In the genomic region with DNA sequence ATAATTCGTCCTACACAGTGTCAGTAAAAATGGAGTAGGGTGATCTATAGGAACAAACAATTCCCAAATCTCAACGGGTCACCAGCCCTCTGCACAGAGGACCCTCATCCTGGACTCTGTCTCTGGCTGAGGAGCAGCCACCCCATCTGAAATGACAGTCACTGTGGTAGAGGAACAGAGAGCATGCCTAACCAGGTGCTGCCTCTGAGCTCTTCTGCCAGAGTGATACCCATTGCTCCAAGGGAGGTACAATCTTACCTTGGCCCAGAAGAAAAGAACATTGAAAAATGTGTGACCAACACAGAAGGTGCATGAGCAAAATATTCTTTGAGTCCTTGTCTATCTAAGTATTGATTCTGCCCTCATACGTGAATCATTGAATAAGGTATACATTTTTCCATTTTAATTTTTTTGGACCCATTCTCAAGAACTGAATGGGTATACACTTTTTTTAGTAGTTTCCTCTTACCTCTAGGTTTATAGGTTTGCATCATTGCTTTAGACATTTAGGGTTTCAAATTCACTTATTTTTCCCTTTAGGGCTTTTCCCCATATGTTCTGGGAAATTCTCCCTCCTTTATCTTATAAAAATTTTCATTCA, we compare ENCODE assay signal across 14 cellular contexts. TPM values are rescaled to one million over a fixed set of nuclear protein-coding genes. Genes with fewer than 3 reads are reported as not detected.
A peak's percentile ranks its signal among the peaks of the same experiment; 100 is the strongest.
DNase-seq lines count a peak whose midpoint lies in the region; ATAC-seq, FAIRE-seq and TF ChIP-seq lines count a peak whose summit lies in the region.
"Had no signal": no experiment of that assay in that cellular context is flagged by ENCODE, and none has a peak within 500 bp of the region (broad histone marks: within the 10 kb centered on the region; RNA-seq: fewer than 3 reads in every experiment).

No MANE protein-coding gene starts in this region.

- POLR2A ChIA-PET in activated CD4-positive, alpha-beta memory T cell treated with anti-CD3 and anti-CD28 coated beads for 36 hours (lab: Charles Lee): interaction anchor here (1.1 kb wide), 2 partner anchors 15 to 188 kb away, joined by 3 read pairs; partner anchors contain the start of gene SP110

- ATAC-seq in HG02885 (IDR thresholded peaks at IDR 0.05; ENCODE audit: poor library complexity, unreplicated experiment) (peak; percentile 66), gastrocnemius medialis (no peak)

- no peaks in the 10 kb centered on the region for H3K9me2 ChIP-seq in GM23248 (ENCODE audit: insufficient read depth)

- H3K4me3 Mint-ChIP-seq in activated CD4-positive, alpha-beta memory T cell treated with anti-CD3 and anti-CD28 coated beads for 36 hours: peak overlapping the region; percentile 16
- H3K4me3 Mint-ChIP-seq: activated CD4-positive, alpha-beta T cell treated with anti-CD3 and anti-CD28 coated beads, Interleukin-2, amount 10 ng/mL, durations not matched to agents 7 days and 5 days had no signal

- no peak overlapping the region for H3K4me3 ChIP-seq in GM12865 (ENCODE audit: low read depth, low read length)
- H3K4me3 ChIP-seq in gastrocnemius medialis: no peak overlapping the region
- H3K4me3 ChIP-seq in GM23248: no peak overlapping the region
- H3K4me3 ChIP-seq: stomach had no signal

- peak overlapping the region; percentile 83 for H3K27ac Mint-ChIP-seq in activated CD4-positive, alpha-beta memory T cell treated with anti-CD3 and anti-CD28 coated beads for 36 hours
- H3K27ac Mint-ChIP-seq: activated CD4-positive, alpha-beta T cell treated with anti-CD3 and anti-CD28 coated beads, Interleukin-2, amount 10 ng/mL, durations not matched to agents 7 days and 5 days had no signal

- H3K27me3 ChIP-seq in gastrocnemius medialis (no peaks in the 10 kb centered on the region), GM23248 (replicated peaks; ENCODE audit: insufficient read depth) (no peaks in the 10 kb centered on the region)
- H3K27me3 ChIP-seq: stomach had no signal

- H2AFZ ChIP-seq in GM23248: no peak overlapping the region

- H3K79me2 ChIP-seq in GM23248 (ENCODE audit: insufficient read depth): no peaks in the 10 kb centered on the region

- H3K4me1 ChIP-seq in gastrocnemius medialis: no peaks in the 10 kb centered on the region
- no peaks in the 10 kb centered on the region for H3K4me1 ChIP-seq in GM23248 (ENCODE audit: insufficient read depth)
- H3K4me1 ChIP-seq: stomach had no signal

- H3K27ac ChIP-seq in gastrocnemius medialis (no peak overlapping the region), GM23248 (no peak overlapping the region)
- H3K27ac ChIP-seq: C4-2B, stomach had no signal

- FAIRE-seq in GM19239 (lab: Jason Lieb, UNC): peak; percentile 97

- H4K20me1 ChIP-seq in GM23248 (ENCODE audit: insufficient read depth): no peaks in the 10 kb centered on the region

- H3K27me3 Mint-ChIP-seq in activated CD4-positive, alpha-beta memory T cell treated with anti-CD3 and anti-CD28 coated beads for 36 hours: no peaks in the 10 kb centered on the region
- H3K27me3 Mint-ChIP-seq: activated CD4-positive, alpha-beta T cell treated with anti-CD3 and anti-CD28 coated beads, Interleukin-2, amount 10 ng/mL, durations not matched to agents 7 days and 5 days had no signal

- in situ Hi-C loops in gastrocnemius medialis (cut with MboI; ENCODE audit: low sequenced_read_pairs in 4 of 4): no loop called here
- in situ Hi-C loops in GM23248 (cut with MboI): no loop called here

- H3K4me1 Mint-ChIP-seq in activated CD4-positive, alpha-beta memory T cell treated with anti-CD3 and anti-CD28 coated beads for 36 hours (ENCODE audit: low read depth): peaks cover 58% of the 10 kb centered on the region

- H3K9me3 Mint-ChIP-seq in activated CD4-positive, alpha-beta memory T cell treated with anti-CD3 and anti-CD28 coated beads for 36 hours: peaks cover 17% of the 10 kb centered on the region

- H3K9ac ChIP-seq in GM23248: no peak overlapping the region

- 54% methylated on average over 3 of the region's 3 CpGs for WGBS in GM23248 (ENCODE audit: low coverage in 1 of 2, low lambda C conversion rate in 2 of 2, missing lambda C conversion rate in 2 of 2), 2 experiments

- H3K9me3 ChIP-seq in gastrocnemius medialis (no peaks in the 10 kb centered on the region), GM23248 (ENCODE audit: low read depth) (no peaks in the 10 kb centered on the region)

- TF ChIP-seq CTCF in GM12865 (IDR thresholded peaks at IDR 0.05; ENCODE audit: insufficient read depth, low read depth, low read length, missing control alignments) (no peak), gastrocnemius medialis (IDR thresholded peaks at IDR 0.05 in 4 of 5, conservative IDR thresholded peaks at IDR 0.05 in 1 of 5) (no peak)

- H3K4me2 ChIP-seq in GM23248 (ENCODE audit: unreplicated experiment): no peak overlapping the region

- peaks cover 67% of the 10 kb centered on the region for H3K36me3 Mint-ChIP-seq in activated CD4-positive, alpha-beta memory T cell treated with anti-CD3 and anti-CD28 coated beads for 36 hours

- DNase-seq in GM12865 (ENCODE audit: low read depth): peak; percentile 32
- DNase-seq in GM19239 (ENCODE audit: insufficient read length, low spot score): no peak
- peak; percentile 27 for DNase-seq in activated CD4-positive, alpha-beta memory T cell treated with anti-CD3 and anti-CD28 coated beads for 36 hours
- no peak for DNase-seq in gastrocnemius medialis
- no peak for DNase-seq in head of caudate nucleus
- no peak for DNase-seq in OCI-M1 (lab: John Stamatoyannopoulos, UW)
- DNase-seq in GM23248: no peak
- DNase-seq: activated CD4-positive, alpha-beta T cell treated with anti-CD3 and anti-CD28 coated beads, Interleukin-2, amount 10 ng/mL, durations not matched to agents 7 days and 5 days; NCI-H2029; stimulated activated CD4-positive, alpha-beta T cell treated with anti-CD3 and anti-CD28 coated beads, Interleukin-1b, Interleukin-23, amount 100 ng/mL, for 48 hours; stomach; SW 1271 had no signal

- no peak for TF ChIP-seq POLR2A in gastrocnemius medialis (IDR thresholded peaks at IDR 0.05)

- H3F3A ChIP-seq in GM23248 (ENCODE audit: insufficient read depth): no peaks in the 10 kb centered on the region

- no peaks in the 10 kb centered on the region for H3K36me3 ChIP-seq in gastrocnemius medialis
- no peaks in the 10 kb centered on the region for H3K36me3 ChIP-seq in GM23248 (ENCODE audit: low read depth)
- H3K36me3 ChIP-seq: stomach had no signal

- CTCF ChIA-PET in activated CD4-positive, alpha-beta memory T cell treated with anti-CD3 and anti-CD28 coated beads for 36 hours (lab: Charles Lee): no interaction called here

- intact Hi-C loops in activated CD4-positive, alpha-beta memory T cell treated with anti-CD3 and anti-CD28 coated beads for 36 hours (cut with micrococcal nuclease): loop anchor here (1.0 to 5.0 kb wide), 4 partner anchors 9 to 113 kb away; partner anchors contain the start of gene SP140
- intact Hi-C loops in gastrocnemius medialis (cut with DNase I; ENCODE audit: low total_unique reads): no loop called here
- intact Hi-C loops in head of caudate nucleus (cut with DNase I): no loop called here

RNA-seq across cellular contexts. Expression of gene SP140, which starts 8.7 kb away (rescaled TPM):
- total RNA-seq in activated CD4-positive, alpha-beta memory T cell treated with anti-CD3 and anti-CD28 coated beads for 36 hours: 100 to 1,000 TPM; 150 to 151 TPM
- under 1 TPM in 1 of 4 donors, not detected in 3; 0.46 TPM for total RNA-seq in gastrocnemius medialis
- not detected in 2 replicates for total RNA-seq in GM23248 (2014; rRNA removed; shearing (Covaris generic))
- polyA plus RNA-seq in GM23248 (2016; fragmentation: Nextera tagmentation; extraction: Ambion mirVana): 0.53 TPM in 1 of 2 replicates, not detected in the other

RNA-seq across cellular contexts. Expression of gene SP110, which starts 14.4 kb away (rescaled TPM):
- 10 to 100 TPM; 91.5 to 94.1 TPM for total RNA-seq in activated CD4-positive, alpha-beta memory T cell treated with anti-CD3 and anti-CD28 coated beads for 36 hours
- total RNA-seq in gastrocnemius medialis: 1 to 10 TPM; 3.0 to 7.0 (median 6.5) TPM
- 11.6 and 24.3 TPM in 2 replicates for total RNA-seq in GM23248 (2014; rRNA removed; shearing (Covaris generic))
- 11.1 and 13.4 TPM in 2 replicates for polyA plus RNA-seq in GM23248 (2016; fragmentation: Nextera tagmentation; extraction: Ambion mirVana)

Comparison
In these comparisons a context has a peak if more than half of its experiments do, and no peak if none do; other contexts are left out.
1. DNase-seq: peak in GM12865 (single experiment) and activated CD4-positive, alpha-beta memory T cell treated with anti-CD3 and anti-CD28 coated beads for 36 hours (single experiment); none in GM19239 (single experiment), gastrocnemius medialis (0 of 2), head of caudate nucleus (0 of 42), OCI-M1 (single experiment) and GM23248 (single experiment).
2. RNA of gene SP140, which starts 8.7 kb away (total RNA-seq): 150 to 151 TPM in activated CD4-positive, alpha-beta memory T cell treated with anti-CD3 and anti-CD28 coated beads for 36 hours; 0.46 TPM in gastrocnemius medialis and not detected in GM23248; every median in the first group is over 100 times any median in the second.